ENCODE assay signal across 13 cellular contexts in genomic region chr11:70506658-70506970, GRCh38.
"Had no signal": no experiment of that assay in that cellular context is flagged by ENCODE, and none has a peak within 500 bp of the region (broad histone marks: within the 10 kb centered on the region; RNA-seq: fewer than 3 reads in every experiment).

No MANE protein-coding gene starts in this region.

- H3K4me1 ChIP-seq: thyroid gland had no signal

- H3K36me3 ChIP-seq: heart left ventricle, thyroid gland had no signal

- H3K27ac ChIP-seq: heart left ventricle, thyroid gland had no signal

- H3K27me3 ChIP-seq: dorsolateral prefrontal cortex, heart left ventricle, thyroid gland had no signal

- DNase-seq: central memory CD4-positive, alpha-beta T cell; cortex of kidney; effector CD8-positive, alpha-beta T cell; foreskin melanocyte; islet precursor cell; small intestine; stimulated activated CD4-positive, alpha-beta T cell treated with anti-CD3 and anti-CD28 coated beads, Interleukin-2, amount 100 ng/mL, for 48 hours; stimulated activated naive CD4-positive, alpha-beta T cell treated with Interleukin-2 at 50 U/mL for 16 hours; thyroid gland had no signal

- H3K9me3 ChIP-seq: mucosa of descending colon, thyroid gland had no signal

- ATAC-seq: heart left ventricle; mucosa of descending colon; naive thymus-derived CD8-positive, alpha-beta T cell had no signal

- H3K4me3 ChIP-seq: dorsolateral prefrontal cortex, heart left ventricle, mucosa of descending colon, thyroid gland had no signal
